1 cellular context compared by ENCODE assay signal in the genomic region with DNA sequence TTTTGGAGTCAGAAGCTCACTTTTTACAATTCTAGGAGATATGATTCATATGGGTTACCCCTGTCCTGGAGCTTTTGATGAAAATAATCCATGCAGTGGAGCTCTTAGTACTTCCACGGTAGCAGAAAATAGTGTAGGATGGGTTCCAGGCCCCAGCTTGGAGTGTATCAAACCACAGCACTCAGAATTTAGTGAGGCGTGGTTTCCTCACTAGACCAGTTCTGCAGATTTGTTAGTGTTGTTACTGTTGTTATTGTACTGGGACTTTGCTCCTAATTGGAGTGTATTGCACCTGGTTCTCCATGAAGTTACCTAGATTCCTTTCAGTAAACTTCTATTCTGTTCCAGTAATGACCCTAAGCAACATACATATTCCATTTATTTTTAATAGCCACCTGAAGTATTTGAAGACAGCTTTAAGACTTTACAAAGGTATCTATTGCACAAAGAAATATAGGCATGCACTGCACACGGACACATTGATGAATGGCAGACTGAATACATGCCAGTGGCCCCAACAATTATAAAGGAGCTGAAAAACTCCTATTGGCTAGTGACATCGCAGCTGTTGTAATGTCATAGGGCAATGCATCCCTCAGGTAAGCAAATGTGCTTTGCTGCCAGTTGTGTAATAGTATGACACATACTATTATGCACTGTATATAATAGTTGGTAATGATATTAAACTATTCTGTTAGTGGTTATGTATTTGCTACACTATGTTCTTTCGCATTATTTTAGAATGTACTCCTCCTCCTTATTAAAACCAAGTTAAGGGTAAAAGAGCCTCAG.
TF ChIP-seq lines count a peak whose summit lies in the region.

No MANE protein-coding gene starts in this region.

TF ChIP-seq in GM23338, 12 proteins besides CTCF, POLR2A, EP300 and RAD21 (continued from another document):
- TF ChIP-seq, protein P1, sequence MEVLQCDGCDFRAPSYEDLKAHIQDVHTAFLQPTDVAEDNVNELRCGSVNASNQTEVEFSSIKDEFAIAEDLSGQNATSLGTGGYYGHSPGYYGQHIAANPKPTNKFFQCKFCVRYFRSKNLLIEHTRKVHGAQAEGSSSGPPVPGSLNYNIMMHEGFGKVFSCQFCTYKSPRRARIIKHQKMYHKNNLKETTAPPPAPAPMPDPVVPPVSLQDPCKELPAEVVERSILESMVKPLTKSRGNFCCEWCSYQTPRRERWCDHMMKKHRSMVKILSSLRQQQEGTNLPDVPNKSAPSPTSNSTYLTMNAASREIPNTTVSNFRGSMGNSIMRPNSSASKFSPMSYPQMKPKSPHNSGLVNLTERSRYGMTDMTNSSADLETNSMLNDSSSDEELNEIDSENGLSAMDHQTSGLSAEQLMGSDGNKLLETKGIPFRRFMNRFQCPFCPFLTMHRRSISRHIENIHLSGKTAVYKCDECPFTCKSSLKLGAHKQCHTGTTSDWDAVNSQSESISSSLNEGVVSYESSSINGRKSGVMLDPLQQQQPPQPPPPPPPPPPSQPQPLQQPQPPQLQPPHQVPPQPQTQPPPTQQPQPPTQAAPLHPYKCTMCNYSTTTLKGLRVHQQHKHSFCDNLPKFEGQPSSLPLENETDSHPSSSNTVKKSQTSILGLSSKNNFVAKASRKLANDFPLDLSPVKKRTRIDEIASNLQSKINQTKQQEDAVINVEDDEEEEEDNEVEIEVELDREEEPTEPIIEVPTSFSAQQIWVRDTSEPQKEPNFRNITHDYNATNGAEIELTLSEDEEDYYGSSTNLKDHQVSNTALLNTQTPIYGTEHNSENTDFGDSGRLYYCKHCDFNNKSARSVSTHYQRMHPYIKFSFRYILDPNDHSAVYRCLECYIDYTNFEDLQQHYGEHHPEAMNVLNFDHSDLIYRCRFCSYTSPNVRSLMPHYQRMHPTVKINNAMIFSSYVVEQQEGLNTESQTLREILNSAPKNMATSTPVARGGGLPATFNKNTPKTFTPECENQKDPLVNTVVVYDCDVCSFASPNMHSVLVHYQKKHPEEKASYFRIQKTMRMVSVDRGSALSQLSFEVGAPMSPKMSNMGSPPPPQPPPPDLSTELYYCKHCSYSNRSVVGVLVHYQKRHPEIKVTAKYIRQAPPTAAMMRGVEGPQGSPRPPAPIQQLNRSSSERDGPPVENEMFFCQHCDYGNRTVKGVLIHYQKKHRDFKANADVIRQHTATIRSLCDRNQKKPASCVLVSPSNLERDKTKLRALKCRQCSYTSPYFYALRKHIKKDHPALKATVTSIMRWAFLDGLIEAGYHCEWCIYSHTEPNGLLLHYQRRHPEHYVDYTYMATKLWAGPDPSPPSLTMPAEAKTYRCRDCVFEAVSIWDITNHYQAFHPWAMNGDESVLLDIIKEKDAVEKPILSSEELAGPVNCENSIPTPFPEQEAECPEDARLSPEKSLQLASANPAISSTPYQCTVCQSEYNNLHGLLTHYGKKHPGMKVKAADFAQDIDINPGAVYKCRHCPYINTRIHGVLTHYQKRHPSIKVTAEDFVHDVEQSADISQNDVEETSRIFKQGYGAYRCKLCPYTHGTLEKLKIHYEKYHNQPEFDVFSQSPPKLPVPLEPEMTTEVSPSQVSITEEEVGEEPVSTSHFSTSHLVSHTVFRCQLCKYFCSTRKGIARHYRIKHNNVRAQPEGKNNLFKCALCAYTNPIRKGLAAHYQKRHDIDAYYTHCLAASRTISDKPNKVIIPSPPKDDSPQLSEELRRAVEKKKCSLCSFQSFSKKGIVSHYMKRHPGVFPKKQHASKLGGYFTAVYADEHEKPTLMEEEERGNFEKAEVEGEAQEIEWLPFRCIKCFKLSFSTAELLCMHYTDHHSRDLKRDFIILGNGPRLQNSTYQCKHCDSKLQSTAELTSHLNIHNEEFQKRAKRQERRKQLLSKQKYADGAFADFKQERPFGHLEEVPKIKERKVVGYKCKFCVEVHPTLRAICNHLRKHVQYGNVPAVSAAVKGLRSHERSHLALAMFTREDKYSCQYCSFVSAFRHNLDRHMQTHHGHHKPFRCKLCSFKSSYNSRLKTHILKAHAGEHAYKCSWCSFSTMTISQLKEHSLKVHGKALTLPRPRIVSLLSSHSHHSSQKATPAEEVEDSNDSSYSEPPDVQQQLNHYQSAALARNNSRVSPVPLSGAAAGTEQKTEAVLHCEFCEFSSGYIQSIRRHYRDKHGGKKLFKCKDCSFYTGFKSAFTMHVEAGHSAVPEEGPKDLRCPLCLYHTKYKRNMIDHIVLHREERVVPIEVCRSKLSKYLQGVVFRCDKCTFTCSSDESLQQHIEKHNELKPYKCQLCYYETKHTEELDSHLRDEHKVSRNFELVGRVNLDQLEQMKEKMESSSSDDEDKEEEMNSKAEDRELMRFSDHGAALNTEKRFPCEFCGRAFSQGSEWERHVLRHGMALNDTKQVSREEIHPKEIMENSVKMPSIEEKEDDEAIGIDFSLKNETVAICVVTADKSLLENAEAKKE (CRISPR knock-in tag; IDR thresholded peaks at IDR 0.05), result no peak
- TF ChIP-seq CREB1 (CRISPR knock-in tag; IDR thresholded peaks at IDR 0.05; ENCODE audit: low read depth), result no peak
- TF ChIP-seq, protein P2, sequence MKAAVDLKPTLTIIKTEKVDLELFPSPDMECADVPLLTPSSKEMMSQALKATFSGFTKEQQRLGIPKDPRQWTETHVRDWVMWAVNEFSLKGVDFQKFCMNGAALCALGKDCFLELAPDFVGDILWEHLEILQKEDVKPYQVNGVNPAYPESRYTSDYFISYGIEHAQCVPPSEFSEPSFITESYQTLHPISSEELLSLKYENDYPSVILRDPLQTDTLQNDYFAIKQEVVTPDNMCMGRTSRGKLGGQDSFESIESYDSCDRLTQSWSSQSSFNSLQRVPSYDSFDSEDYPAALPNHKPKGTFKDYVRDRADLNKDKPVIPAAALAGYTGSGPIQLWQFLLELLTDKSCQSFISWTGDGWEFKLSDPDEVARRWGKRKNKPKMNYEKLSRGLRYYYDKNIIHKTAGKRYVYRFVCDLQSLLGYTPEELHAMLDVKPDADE (IDR thresholded peaks at IDR 0.05), result no peak
- TF ChIP-seq POLR2AphosphoS5 (IDR thresholded peaks at IDR 0.05; ENCODE audit: low read depth), result no peak
- TF ChIP-seq JUNB (IDR thresholded peaks at IDR 0.05; ENCODE audit: unreplicated experiment), result no peak
- TF ChIP-seq ZNF114 (CRISPR knock-in tag; IDR thresholded peaks at IDR 0.05), result no peak
- TF ChIP-seq STAT1 (IDR thresholded peaks at IDR 0.05; ENCODE audit: unreplicated experiment), result no peak
- TF ChIP-seq ZNF331 (CRISPR knock-in tag; IDR thresholded peaks at IDR 0.05; ENCODE audit: low read depth), result no peak
- no peak for TF ChIP-seq EZH2 (IDR thresholded peaks at IDR 0.05; ENCODE audit: low read depth, unreplicated experiment)
- TF ChIP-seq EZH2phosphoT487 (IDR thresholded peaks at IDR 0.05; ENCODE audit: unreplicated experiment), result no peak
